ENCODE assay signal across 25 cellular contexts in the genomic region with DNA sequence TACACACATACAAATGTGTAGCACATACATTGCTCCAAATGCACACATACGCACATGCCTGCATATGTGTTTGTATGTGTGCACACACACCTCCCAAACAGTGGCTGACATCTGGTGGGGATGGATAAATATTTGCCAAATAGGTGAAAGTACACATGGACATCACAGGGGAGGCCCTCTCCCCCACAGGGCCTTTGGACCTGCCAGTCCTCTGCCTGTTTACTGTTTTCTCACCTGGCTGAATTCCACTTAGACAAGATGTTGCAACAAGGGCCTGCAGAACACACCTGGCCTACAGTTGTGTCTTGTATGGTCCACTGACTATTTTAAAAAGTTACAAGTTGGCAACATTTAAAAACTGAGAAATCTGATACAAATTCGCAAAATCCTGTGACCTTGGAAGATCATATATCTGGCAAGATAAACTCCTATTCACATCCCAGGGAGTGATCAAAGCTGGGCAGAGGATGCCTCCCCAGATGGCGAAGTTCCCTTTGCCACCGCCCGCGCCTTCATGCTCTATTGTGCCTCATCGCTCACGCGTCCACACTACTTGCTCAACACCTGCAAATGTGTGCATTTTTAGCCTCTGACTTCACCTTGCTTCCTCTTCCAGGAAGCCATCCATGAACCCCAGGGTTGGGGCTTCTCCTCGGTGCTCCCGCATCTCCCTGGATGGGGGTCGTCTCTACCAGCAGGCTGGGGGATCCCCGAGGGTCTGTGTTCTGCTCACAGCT.
DNase-seq lines count a peak whose midpoint lies in the region; ATAC-seq and TF ChIP-seq lines count a peak whose summit lies in the region.
"Had no signal": no experiment of that assay in that cellular context is flagged by ENCODE, and none has a peak within 500 bp of the region (broad histone marks: within the 10 kb centered on the region; RNA-seq: fewer than 3 reads in every experiment).

No MANE protein-coding gene starts in this region.

- BruUV-seq in IMR-90 (replicated peaks; lab: Mats Ljungman, UMichigan) (no TSS peak), A673 (replicated peaks; lab: Mats Ljungman, UMichigan) (no TSS peak)

- H3K27me3 ChIP-seq in BLaER1 treated with 17β-estradiol and CSF1 and Interleukin-3, amounts not matched to agents 10 nM and 100 nM = peaks cover 32 to 50% (median 39%) of the 10 kb centered on the region in 11 experiments
- H3K27me3 ChIP-seq in IMR-90 (ENCODE audit: control insufficient read depth, insufficient read depth, low read length) (no peaks in the 10 kb centered on the region), A673 (replicated peaks; ENCODE audit: insufficient read depth, low read depth, low read length, poor library complexity) (peaks cover 16% of the 10 kb centered on the region), smooth muscle cell (ENCODE audit: low read depth) (peaks cover 50% of the 10 kb centered on the region)
- peaks cover 38% of the 10 kb centered on the region for H3K27me3 ChIP-seq in CD4-positive, alpha-beta T cell (ENCODE audit: control insufficient read depth, insufficient read depth, low read length)

- no peak for TF ChIP-seq RAD21 in IMR-90 (IDR thresholded peaks at IDR 0.05; ENCODE audit: low read length)

- no peak overlapping the region for H4K8ac ChIP-seq in IMR-90 (ENCODE audit: low read depth in 2 of 2, low read length in 2 of 2)

- H3K4me1 ChIP-seq in BLaER1 treated with 17β-estradiol and CSF1 and Interleukin-3, amounts not matched to agents 10 nM and 100 nM = peaks cover 6 to 31% (median 27%) of the 10 kb centered on the region in 10 experiments; a peak in 18 of 20 replicates
- no peaks in the 10 kb centered on the region for H3K4me1 ChIP-seq in IMR-90 (ENCODE audit: control insufficient read depth, insufficient read depth, low read length)
- no peaks in the 10 kb centered on the region for H3K4me1 ChIP-seq in A673 (ENCODE audit: insufficient read depth, low read length, poor library complexity, severe bottlenecking)
- peaks cover 5% of the 10 kb centered on the region for H3K4me1 ChIP-seq in smooth muscle cell (ENCODE audit: low read depth)
- H3K4me1 ChIP-seq: A549, pancreas, tibial artery had no signal

- no peaks in the 10 kb centered on the region for H3K79me2 ChIP-seq in smooth muscle cell (ENCODE audit: low read depth)

- WGBS in IMR-90 (ENCODE audit: extremely low coverage in 2 of 2, insufficient read length in 1 of 2), 2 experiments = 59% methylated on average over 10 of the region's 13 CpGs; no CpG with 5 or more reads in 1 of the 2 experiments
- WGBS in smooth muscle cell (ENCODE audit: low lambda C conversion rate) = 68% methylated on average over 13 of the region's 13 CpGs

- peaks cover 0 to 28% (median 0%) of the 10 kb centered on the region in 11 experiments; a peak in 6 of 22 replicates for H4K20me1 ChIP-seq in BLaER1 treated with 17β-estradiol and CSF1 and Interleukin-3, amounts not matched to agents 10 nM and 100 nM
- H4K20me1 ChIP-seq in IMR-90 (ENCODE audit: insufficient read depth, low read length) (no peaks in the 10 kb centered on the region), smooth muscle cell (ENCODE audit: low read depth) (no peaks in the 10 kb centered on the region)

- H3K27me3 Mint-ChIP-seq in CD4-positive, alpha-beta T cell = peaks cover 63% of the 10 kb centered on the region

- no peak overlapping the region for H3K4ac ChIP-seq in IMR-90 (ENCODE audit: low read depth, low read length)

- H4K5ac ChIP-seq in IMR-90 (ENCODE audit: low read depth, low read length) = no peak overlapping the region

- TF ChIP-seq CTCF in IMR-90 (conservative IDR thresholded peaks at IDR 0.05; ENCODE audit: low read depth, low read length) = no peak
- TF ChIP-seq CTCF in A673 (conservative IDR thresholded peaks at IDR 0.05; ENCODE audit: low read depth, low read length) = no peak
- TF ChIP-seq CTCF in CD4-positive, alpha-beta T cell (IDR thresholded peaks at IDR 0.05) = no peak
- TF ChIP-seq CTCF in smooth muscle cell (IDR thresholded peaks at IDR 0.05; ENCODE audit: borderline replicate concordance, insufficient read depth, poor library complexity, severe bottlenecking) = no peak

- no peak overlapping the region for H3K14ac ChIP-seq in IMR-90 (replicated peaks; ENCODE audit: low read depth, low read length)

- no peak overlapping the region for H2BK15ac ChIP-seq in IMR-90 (ENCODE audit: low read depth, low read length)

- intact Hi-C loops in IMR-90 (cut with micrococcal nuclease) (no loop called here), A673 (cut with micrococcal nuclease; ENCODE audit: unreplicated experiment) (no loop called here)
- intact Hi-C loops in CD4-positive, alpha-beta T cell (cut with DNase I, micrococcal nuclease) = loop anchor here in 1 of 2 experiments (1.0 kb wide), 1 partner anchor 291 kb away; no protein-coding TSS in a partner anchor

- H2BK20ac ChIP-seq in IMR-90 (ENCODE audit: low read depth, low read length) = no peak overlapping the region

- H3F3A ChIP-seq in smooth muscle cell (ENCODE audit: low read depth) = peaks cover 3% of the 10 kb centered on the region

- peak overlapping the region in 7 of 11 experiments; percentile 9 to 67 (median 37); a peak in 8 of 22 replicates for H3K4me2 ChIP-seq in BLaER1 treated with 17β-estradiol and CSF1 and Interleukin-3, amounts not matched to agents 10 nM and 100 nM
- no peak overlapping the region for H3K4me2 ChIP-seq in IMR-90 (ENCODE audit: low read depth, low read length)
- no peak overlapping the region for H3K4me2 ChIP-seq in smooth muscle cell
- H3K4me2 ChIP-seq: A549 had no signal

- H3K4me3 ChIP-seq in BLaER1 treated with 17β-estradiol and CSF1 and Interleukin-3, amounts not matched to agents 10 nM and 100 nM = no peak overlapping the region
- H3K4me3 ChIP-seq in IMR-90 (ENCODE audit: insufficient read depth, low read depth, low read length) (no peak overlapping the region), A673 (ENCODE audit: low read depth, low read length, poor library complexity, severe bottlenecking) (no peak overlapping the region), smooth muscle cell (no peak overlapping the region)
- H3K4me3 ChIP-seq: A549, pancreas, tibial artery had no signal

- H3K56ac ChIP-seq in IMR-90 (ENCODE audit: extremely low read depth, insufficient read depth, low read length) = no peak overlapping the region

- H3K9me1 ChIP-seq in IMR-90 (ENCODE audit: insufficient read depth, low read length) = no peaks in the 10 kb centered on the region

- no peak overlapping the region for H3K27ac Mint-ChIP-seq in CD4-positive, alpha-beta T cell
- H3K27ac Mint-ChIP-seq: activated CD4-positive, alpha-beta memory T cell treated with anti-CD3 and anti-CD28 coated beads, Interleukin-2, amount 10 ng/mL, durations not matched to agents 7 days and 5 days; activated naive CD4-positive, alpha-beta T cell treated with anti-CD3 and anti-CD28 coated beads, Interleukin-2, amount 10 ng/mL, durations not matched to agents 7 days and 5 days had no signal

- no peak overlapping the region for H3K9ac ChIP-seq in BLaER1 treated with 17β-estradiol and CSF1 and Interleukin-3, amounts not matched to agents 10 nM and 100 nM
- H3K9ac ChIP-seq in IMR-90 (ENCODE audit: low read depth, low read length) (no peak overlapping the region), smooth muscle cell (ENCODE audit: low read depth) (no peak overlapping the region)

- DNase-seq in IMR-90 (no peak), NCI-H748 treated with DMSO at 0.1 percent for 48 hours (lab: John Stamatoyannopoulos, UW) (peak; percentile 35), kidney tubule cell (ENCODE audit: low spot score) (peak; percentile 11), A673 (ENCODE audit: low spot score) (no peak), smooth muscle cell (lab: John Stamatoyannopoulos, UW; ENCODE audit: unreplicated experiment) (no peak)
- DNase-seq in CD4-positive, alpha-beta T cell = no peak
- DNase-seq: activated CD4-positive, alpha-beta memory T cell treated with anti-CD3 and anti-CD28 coated beads, Interleukin-2, amount 10 ng/mL, durations not matched to agents 7 days and 5 days; activated CD8-positive, alpha-beta memory T cell treated with anti-CD3 and anti-CD28 coated beads, Interleukin-2, amount 50 U/mL, for 48 hours; activated naive CD4-positive, alpha-beta T cell treated with anti-CD3 and anti-CD28 coated beads, Interleukin-2, amount 10 ng/mL, durations not matched to agents 7 days and 5 days; brain microvascular endothelial cell; DMS79; GF-D8; NCI-H1048; NCI-H2081 treated with DMSO at 0.1 percent for 48 hours; NCI-H524; pancreas; small intestine; stimulated activated CD4-positive, alpha-beta T cell treated with anti-CD3 and anti-CD28 coated beads, Interleukin-2, amount 100 ng/mL, for 24 hours; T-cell; tibial artery had no signal

- H3K4me3 Mint-ChIP-seq in CD4-positive, alpha-beta T cell = no peak overlapping the region
- H3K4me3 Mint-ChIP-seq: activated CD4-positive, alpha-beta memory T cell treated with anti-CD3 and anti-CD28 coated beads, Interleukin-2, amount 10 ng/mL, durations not matched to agents 7 days and 5 days; activated naive CD4-positive, alpha-beta T cell treated with anti-CD3 and anti-CD28 coated beads, Interleukin-2, amount 10 ng/mL, durations not matched to agents 7 days and 5 days; IgD-negative memory B cell; T-cell had no signal

- no peaks in the 10 kb centered on the region for H3K36me3 Mint-ChIP-seq in CD4-positive, alpha-beta T cell (ENCODE audit: low read depth)
- H3K36me3 Mint-ChIP-seq: T-cell had no signal

- H3K23ac ChIP-seq in IMR-90 (ENCODE audit: low read depth, low read length) = no peak overlapping the region

- no peak for ATAC-seq in IMR-90 (ENCODE audit: low read depth)
- ATAC-seq in HG03442 (IDR thresholded peaks at IDR 0.05; ENCODE audit: unreplicated experiment) = no peak
- ATAC-seq in CD4-positive, alpha-beta T cell (ENCODE audit: poor library complexity) = no peak
- ATAC-seq: A549; activated CD4-positive, CD25-positive, alpha-beta regulatory T cell treated with anti-CD3 and anti-CD28 coated beads, Interleukin-2, amount 50 U/mL, for 24 hours; pancreas; T-cell had no signal

- dilution Hi-C loops in IMR-90 (cut with HindIII; ENCODE audit: low sequenced_read_pairs, unreplicated experiment) = no loop called here

- no peaks in the 10 kb centered on the region for H3K4me1 Mint-ChIP-seq in CD4-positive, alpha-beta T cell (ENCODE audit: low read depth)
- H3K4me1 Mint-ChIP-seq: activated CD4-positive, alpha-beta memory T cell treated with anti-CD3 and anti-CD28 coated beads, Interleukin-2, amount 10 ng/mL, durations not matched to agents 7 days and 5 days had no signal

- no peak overlapping the region for H4K91ac ChIP-seq in IMR-90 (ENCODE audit: insufficient read depth, low read depth, low read length)

- in situ Hi-C loops in IMR-90 (cut with MboI; ENCODE audit: low sequenced_read_pairs) = loop anchor here (25.0 kb wide), 1 partner anchor 693 kb away; no protein-coding TSS in a partner anchor

- CTCF ChIA-PET in IMR-90 (lab: Yijun Ruan, JAX) = no interaction called here
- CTCF ChIA-PET in A673 (lab: Charles Lee) = no interaction called here
- CTCF ChIA-PET in CD4-positive, alpha-beta T cell (lab: Charles Lee) = no interaction called here

- no peaks in the 10 kb centered on the region for H3K36me3 ChIP-seq in BLaER1 treated with 17β-estradiol and CSF1 and Interleukin-3, amounts not matched to agents 10 nM and 100 nM
- no peaks in the 10 kb centered on the region for H3K36me3 ChIP-seq in IMR-90 (ENCODE audit: control insufficient read depth, insufficient read depth, low read length)
- no peaks in the 10 kb centered on the region for H3K36me3 ChIP-seq in A673 (ENCODE audit: insufficient read depth, low read length, poor library complexity, severe bottlenecking)
- H3K36me3 ChIP-seq in smooth muscle cell (ENCODE audit: low read depth) = no peaks in the 10 kb centered on the region
- H3K36me3 ChIP-seq: brain microvascular endothelial cell, pancreas, tibial artery had no signal

- no peak overlapping the region for H2BK5ac ChIP-seq in IMR-90 (ENCODE audit: low read depth, low read length, poor library complexity, severe bottlenecking)

- POLR2A ChIA-PET in IMR-90 (lab: Charles Lee; ENCODE audit: unreplicated experiment) (no interaction called here), A673 (lab: Charles Lee; ENCODE audit: low non-redundant PET) (no interaction called here)
- POLR2A ChIA-PET in CD4-positive, alpha-beta T cell (lab: Charles Lee) = no interaction called here

- H3K18ac ChIP-seq in IMR-90 (ENCODE audit: low read depth, low read length) = no peak overlapping the region

- TF ChIP-seq POLR2A in IMR-90 (IDR thresholded peaks at IDR 0.05; ENCODE audit: low read depth, low read length) = no peak

- H2AK5ac ChIP-seq in IMR-90 (ENCODE audit: low read depth, low read length) = no peak overlapping the region

- H2BK120ac ChIP-seq in IMR-90 (ENCODE audit: low read depth, low read length) = no peak overlapping the region

- H2AK9ac ChIP-seq in IMR-90 (replicated peaks; ENCODE audit: low read depth, low read length, poor library complexity) = no peak overlapping the region

- H2AFZ ChIP-seq in IMR-90 (replicated peaks; ENCODE audit: low read length, poor library complexity) (peak overlapping the region; percentile 35), smooth muscle cell (ENCODE audit: low read depth) (no peak overlapping the region)

- no peaks in the 10 kb centered on the region for H3K79me1 ChIP-seq in IMR-90 (ENCODE audit: low read depth in 1 of 2, low read length in 2 of 2)

- H3K9me3 Mint-ChIP-seq in CD4-positive, alpha-beta T cell = no peaks in the 10 kb centered on the region

- H3K27ac ChIP-seq in BLaER1 treated with 17β-estradiol and CSF1 and Interleukin-3, amounts not matched to agents 10 nM and 100 nM = no peak overlapping the region; a peak in 1 of 22 replicates
- H3K27ac ChIP-seq in IMR-90 (ENCODE audit: insufficient read depth, low read length) (no peak overlapping the region), A673 (ENCODE audit: low read depth, low read length, poor library complexity, severe bottlenecking) (no peak overlapping the region), smooth muscle cell (ENCODE audit: low read depth) (no peak overlapping the region)
- no peak overlapping the region for H3K27ac ChIP-seq in CD4-positive, alpha-beta T cell (ENCODE audit: low read depth, low read length)
- H3K27ac ChIP-seq: A549, brain microvascular endothelial cell, pancreas, tibial artery had no signal

- peaks cover 0 to 11% (median 0%) of the 10 kb centered on the region in 11 experiments; a peak in 6 of 22 replicates for H3K9me3 ChIP-seq in BLaER1 treated with 17β-estradiol and CSF1 and Interleukin-3, amounts not matched to agents 10 nM and 100 nM (replicated peaks in 1 of 11)
- H3K9me3 ChIP-seq in IMR-90 (ENCODE audit: control insufficient read depth, insufficient read depth, low read length) (peaks cover 27% of the 10 kb centered on the region), A673 (ENCODE audit: low read depth, low read length, poor library complexity, severe bottlenecking) (no peaks in the 10 kb centered on the region), smooth muscle cell (replicated peaks; ENCODE audit: low read depth) (no peaks in the 10 kb centered on the region)
- H3K9me3 ChIP-seq in CD4-positive, alpha-beta T cell (ENCODE audit: control insufficient read depth, low read length) = no peaks in the 10 kb centered on the region
- H3K9me3 ChIP-seq: pancreas, tibial artery had no signal

Comparison
In these comparisons a context has a peak if more than half of its experiments do, and no peak if none do; other contexts are left out.
1. H3K4me2 ChIP-seq: peak in BLaER1 treated with 17β-estradiol and CSF1 and Interleukin-3, amounts not matched to agents 10 nM and 100 nM (7 of 11); none in IMR-90 (single experiment) and smooth muscle cell (single experiment).
2. DNase-seq: peak in NCI-H748 treated with DMSO at 0.1 percent for 48 hours (single experiment) and kidney tubule cell (single experiment); none in IMR-90 (single experiment), A673 (single experiment), CD4-positive, alpha-beta T cell (0 of 10) and smooth muscle cell (single experiment).